Comparison of ENCODE assay signal across 17 cellular contexts in the genomic region with DNA sequence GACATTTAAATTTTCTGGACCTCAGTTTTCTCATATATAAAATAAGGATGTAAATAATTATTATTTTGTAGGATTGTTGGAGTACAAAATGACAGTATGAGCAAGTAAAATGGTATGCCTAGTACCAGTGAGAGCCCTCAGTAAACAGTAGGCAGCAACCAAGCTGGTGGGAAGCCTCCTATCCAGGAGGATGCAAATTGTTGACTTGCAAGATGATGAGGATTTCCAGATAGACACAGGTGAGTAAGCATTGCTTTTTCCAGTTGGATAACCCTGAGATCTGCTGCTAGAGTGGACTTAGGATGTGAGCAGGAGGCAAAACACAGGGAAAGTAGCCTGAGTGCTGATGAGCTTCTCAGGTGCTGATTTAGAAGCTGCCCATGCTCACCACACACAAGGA.
"Had no signal": no experiment of that assay in that cellular context is flagged by ENCODE, and none has a peak within 500 bp of the region (broad histone marks: within the 10 kb centered on the region; RNA-seq: fewer than 3 reads in every experiment).

No MANE protein-coding gene starts in this region.

- H3K27ac ChIP-seq: foreskin keratinocyte, hepatocyte, neutrophil, psoas muscle, right lobe of liver, testis, tibial nerve, upper lobe of right lung, vagina had no signal

- H3K4me1 ChIP-seq: psoas muscle, right lobe of liver, testis, tibial nerve, vagina had no signal

- H3K9me3 ChIP-seq: neutrophil, psoas muscle, right lobe of liver, testis, tibial nerve, upper lobe of right lung, vagina had no signal

- H3K4me3 ChIP-seq: hepatocyte, psoas muscle, right lobe of liver, testis, tibial nerve, upper lobe of right lung, vagina had no signal

- DNase-seq: dermis blood vessel endothelial cell; erythroblast; foreskin keratinocyte; head of caudate nucleus; naive thymus-derived CD8-positive, alpha-beta T cell; psoas muscle; retina; right lobe of liver; stimulated activated CD4-positive, alpha-beta T cell treated with anti-CD3 and anti-CD28 coated beads, Interleukin-4, amount 100 ng/mL, for 24 hours; stimulated activated naive B cell treated with anti-CD40 and anti-IgM and Interleukin-4, amounts not matched to agents 10 μg/mL and 1 μg/mL and 100 μg/mL, for 72 hours; stimulated activated naive CD8-positive, alpha-beta T cell treated with anti-CD3 and anti-CD28 coated beads, Interleukin-15, amount 100 ng/mL, for 72 hours; testis; upper lobe of right lung had no signal

- H3K27me3 ChIP-seq: foreskin keratinocyte, hepatocyte, neutrophil, right lobe of liver, testis, tibial nerve, upper lobe of right lung, vagina had no signal

- H3K36me3 ChIP-seq: neutrophil, right lobe of liver, upper lobe of right lung, vagina had no signal
